ENCODE assay signal across 8 cellular contexts in the genomic region with DNA sequence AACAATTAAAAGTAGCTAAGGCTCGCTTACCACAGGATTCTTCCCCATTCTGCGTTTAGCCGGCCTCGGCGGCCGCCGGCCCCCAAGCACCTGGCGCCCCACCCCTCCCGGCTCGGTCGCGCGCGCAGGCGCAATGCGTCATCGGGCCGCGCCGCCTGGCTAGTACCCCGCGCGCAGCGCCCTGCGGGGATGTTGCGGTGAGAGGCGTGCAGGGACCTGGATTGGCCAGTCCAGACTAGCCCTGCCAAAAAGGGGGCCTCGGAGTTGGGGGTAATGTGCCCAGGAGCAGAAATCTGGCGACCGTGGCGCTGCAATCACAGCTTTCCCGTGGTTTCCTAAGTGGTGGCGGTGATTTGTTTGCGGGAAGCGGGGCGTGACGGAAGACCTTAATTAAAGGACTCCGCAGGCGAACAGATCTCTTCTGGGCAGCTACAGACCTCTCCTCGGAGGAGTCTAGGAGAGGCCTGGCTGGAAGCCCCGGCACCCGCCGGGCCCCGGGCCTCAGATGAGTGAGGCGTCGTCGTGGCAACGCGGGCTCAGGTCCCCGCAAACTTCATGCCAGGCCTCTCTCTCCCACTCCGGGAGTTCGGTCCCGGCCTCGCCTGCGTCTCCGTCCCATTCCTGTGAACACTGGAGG. TPM values are rescaled to one million over a fixed set of nuclear protein-coding genes. Genes with fewer than 3 reads are reported as not detected.
DNase-seq lines count a peak whose midpoint lies in the region; ATAC-seq and TF ChIP-seq lines count a peak whose summit lies in the region.

No MANE protein-coding gene starts in this region.

- H2AFZ ChIP-seq in OCI-LY7 (ENCODE audit: low read length), result peak overlapping the region; percentile 85

- H3K4me1 Mint-ChIP-seq in activated T-cell treated with anti-CD3 and anti-CD28 coated beads, Interleukin-2, amount 50 U/mL, for 4 hours (ENCODE audit: low read depth), result peaks cover 6% of the 10 kb centered on the region

- intact Hi-C loops in OCI-LY7 (cut with micrococcal nuclease; ENCODE audit: unreplicated experiment) (loop anchor here (2.0 to 5.0 kb wide), 3 partner anchors 192 to 410 kb away; a partner anchor contains a TSS), esophagus muscularis mucosa (cut with DNase I) (no loop called here)

- no peaks in the 10 kb centered on the region for H3K9me2 ChIP-seq in OCI-LY7 (ENCODE audit: insufficient read depth, low read length)

- POLR2A ChIA-PET in OCI-LY7 (lab: Charles Lee), result interaction anchor here (0.6 to 1.6 kb wide), 13 partner anchors 8 to 455 kb away, joined by 3 to 12 read pairs (median 4); a partner anchor contains a TSS

- H3K9me3 Mint-ChIP-seq in activated T-cell treated with anti-CD3 and anti-CD28 coated beads, Interleukin-2, amount 50 U/mL, for 4 hours, result no peaks in the 10 kb centered on the region

- no peaks in the 10 kb centered on the region for H3K27me3 Mint-ChIP-seq in activated T-cell treated with anti-CD3 and anti-CD28 coated beads, Interleukin-2, amount 50 U/mL, for 4 hours (ENCODE audit: low read depth)

- H3K4me1 ChIP-seq in OCI-LY7 (ENCODE audit: insufficient read depth, low read length, poor library complexity, severe bottlenecking) (peaks cover 22% of the 10 kb centered on the region), esophagus muscularis mucosa (peaks cover 10 to 24% (median 20%) of the 10 kb centered on the region in 4 donors)

- no TSS peak for BruUV-seq in OCI-LY7 (replicated peaks; lab: Mats Ljungman, UMichigan)

- no peaks in the 10 kb centered on the region for H3K36me3 Mint-ChIP-seq in activated T-cell treated with anti-CD3 and anti-CD28 coated beads, Interleukin-2, amount 50 U/mL, for 4 hours (ENCODE audit: insufficient read depth)

- peak; percentile 52 for TF ChIP-seq POLR2A in esophagus muscularis mucosa (IDR thresholded peaks at IDR 0.05; ENCODE audit: low read depth)

- WGBS in esophagus muscularis mucosa, result 0% methylated on average over 20 of the region's 56 CpGs

- peak; percentile 90 to 91 for ATAC-seq in activated T-cell treated with anti-CD3 and anti-CD28 coated beads, Interleukin-2, amount 50 U/mL, for 4 hours

- H3K4me3 Mint-ChIP-seq in activated T-cell treated with anti-CD3 and anti-CD28 coated beads, Interleukin-2, amount 50 U/mL, for 4 hours, result peak overlapping the region; percentile 94

- no peaks in the 10 kb centered on the region for H3K27me3 ChIP-seq in esophagus muscularis mucosa

- peak overlapping the region; percentile 75 for H3K27ac ChIP-seq in OCI-LY7 (ENCODE audit: low read depth, low read length, poor library complexity, severe bottlenecking)
- H3K27ac ChIP-seq in esophagus muscularis mucosa (replicated peaks in 1 of 4), result peak overlapping the region; percentile 92 to 96 (median 94)

- DNase-seq in COLO829 (ENCODE audit: low spot score) (peak; percentile 62), GM20000 (ENCODE audit: low spot score) (peak; percentile 93), HS-5 (ENCODE audit: low read depth) (peak; percentile 66), OCI-LY7 (ENCODE audit: low spot score) (peak; percentile 88), esophagus muscularis mucosa (ENCODE audit: extremely low spot score) (no peak), myocyte (ENCODE audit: low read depth) (peak; percentile 88)
- peak; percentile 78 for DNase-seq in activated T-cell treated with anti-CD3 and anti-CD28 coated beads, Interleukin-2, amount 50 U/mL, for 4 hours
- DNase-seq in stimulated activated CD8-positive, alpha-beta memory T cell treated with anti-CD3 and anti-CD28 coated beads, Interleukin-7, amount 100 ng/mL, for 4 hours (ENCODE audit: low read depth in 2 of 2), result peak; percentile 52 to 77

- peak overlapping the region; percentile 72 for H3K4me2 ChIP-seq in OCI-LY7 (ENCODE audit: low read length)

- H3K9me3 ChIP-seq in OCI-LY7 (ENCODE audit: low read length) (no peaks in the 10 kb centered on the region), esophagus muscularis mucosa (no peaks in the 10 kb centered on the region)

- peaks cover 26% of the 10 kb centered on the region for H3K79me2 ChIP-seq in OCI-LY7 (ENCODE audit: insufficient read depth, low read depth, low read length)

- H4K20me1 ChIP-seq in OCI-LY7 (ENCODE audit: insufficient read depth, low read length), result no peaks in the 10 kb centered on the region

- TF ChIP-seq CTCF in GM20000 (IDR thresholded peaks at IDR 0.05; ENCODE audit: extremely low read depth, missing control alignments) (no peak), OCI-LY7 (conservative IDR thresholded peaks at IDR 0.05; ENCODE audit: low read length) (no peak), esophagus muscularis mucosa (IDR thresholded peaks at IDR 0.05) (no peak)

- H3K4me3 ChIP-seq in OCI-LY7 (ENCODE audit: low read depth, low read length, poor library complexity, severe bottlenecking) (peak overlapping the region; percentile 97), esophagus muscularis mucosa (peak overlapping the region; percentile 73 to 92 (median 90))

- CTCF ChIA-PET in OCI-LY7 (lab: Charles Lee; ENCODE audit: unreplicated experiment), result interaction anchor here (0.6 kb wide), 1 partner anchor 1371 kb away, joined by 3 read pairs; no protein-coding TSS in a partner anchor

- no peak for TF ChIP-seq EP300 in esophagus muscularis mucosa (IDR thresholded peaks at IDR 0.05)

- H3K36me3 ChIP-seq in OCI-LY7 (ENCODE audit: insufficient read depth, low read length) (peaks cover 16% of the 10 kb centered on the region), esophagus muscularis mucosa (peaks cover 0 to 12% (median 6%) of the 10 kb centered on the region in 4 donors)

RNA-seq across cellular contexts. Expression of a gene that starts 0.6 kb away (rescaled TPM):
- total RNA-seq in OCI-LY7 (2014; rRNA removed; shearing (Covaris generic)), result 23.4 and 26.8 TPM in 2 replicates
- 29.2 and 30.5 TPM in 2 replicates for total RNA-seq in OCI-LY7 (2022)
- total RNA-seq in activated T-cell treated with anti-CD3 and anti-CD28 coated beads, Interleukin-2, amount 50 U/mL, for 4 hours, result 10 to 100 TPM in 2 of 3 donors, 1 to 10 TPM in 1; 6.8 to 10.9 (median 10.5) TPM
- 10 to 100 TPM; 14.5 to 17.7 (median 16.4) TPM for total RNA-seq in esophagus muscularis mucosa
- 32.6 and 37.6 TPM in 2 replicates for total RNA-seq in myocyte
- 21.2 TPM for polyA plus RNA-seq in myocyte (2012)

RNA-seq across cellular contexts. Expression of a gene that starts 55.7 kb away (rescaled TPM):
- not detected in 2 replicates for total RNA-seq in OCI-LY7 (2014; rRNA removed; shearing (Covaris generic))
- total RNA-seq in OCI-LY7 (2022) (not detected in 2 replicates), esophagus muscularis mucosa (under 1 TPM in 1 of 4 donors, not detected in 3; 0.23 TPM), myocyte (3.9 and 10.8 TPM in 2 replicates)
- not detected for total RNA-seq in activated T-cell treated with anti-CD3 and anti-CD28 coated beads, Interleukin-2, amount 50 U/mL, for 4 hours
- polyA plus RNA-seq in myocyte (2012), result 0.64 TPM
